ENCODE assay signal across 31 cellular contexts in genomic region chr12:119159844-119160243, GRCh38. TPM values are rescaled to one million over a fixed set of nuclear protein-coding genes. Genes with fewer than 3 reads are reported as not detected.
"Had no signal": no experiment of that assay in that cellular context is flagged by ENCODE, and none has a peak within 500 bp of the region (broad histone marks: within the 10 kb centered on the region; RNA-seq: fewer than 3 reads in every experiment).

No MANE protein-coding gene starts in this region.

- H3K4me3 Mint-ChIP-seq: activated CD4-positive, alpha-beta memory T cell treated with anti-CD3 and anti-CD28 coated beads for 36 hours; activated CD4-positive, alpha-beta T cell treated with anti-CD3 and anti-CD28 coated beads for 36 hours; activated CD4-positive, alpha-beta T cell treated with anti-CD3 and anti-CD28 coated beads, Interleukin-2, amount 10 ng/mL, durations not matched to agents 24 days and 14 days; activated CD8-positive, alpha-beta T cell treated with anti-CD3 and anti-CD28 coated beads, Interleukin-2, amount 10 ng/mL, durations not matched to agents 7 days and 5 days; activated naive CD4-positive, alpha-beta T cell treated with anti-CD3 and anti-CD28 coated beads, Interleukin-2, amount 10 ng/mL, durations not matched to agents 7 days and 5 days; activated naive CD8-positive, alpha-beta T cell treated with anti-CD3 and anti-CD28 coated beads, Interleukin-2, amount 10 ng/mL, durations not matched to agents 7 days and 5 days; activated T-cell treated with anti-CD3 and anti-CD28 coated beads, Interleukin-2, amount 50 U/mL, for 24 hours; activated T-cell treated with anti-CD3 and anti-CD28 coated beads, Interleukin-2, amount 50 U/mL, for 72 hours; brain; effector memory CD8-positive, alpha-beta T cell had no signal

- H3K27ac ChIP-seq: breast epithelium, cardiac muscle cell, esophagus muscularis mucosa, foreskin keratinocyte, gastroesophageal sphincter had no signal

- H3K36me3 ChIP-seq: ascending aorta, breast epithelium, cardiac muscle cell, esophagus muscularis mucosa, gastroesophageal sphincter had no signal

- DNase-seq: activated CD4-positive, alpha-beta memory T cell treated with anti-CD3 and anti-CD28 coated beads for 36 hours; activated CD4-positive, alpha-beta T cell treated with anti-CD3 and anti-CD28 coated beads for 36 hours; activated CD4-positive, alpha-beta T cell treated with anti-CD3 and anti-CD28 coated beads, Interleukin-2, amount 10 ng/mL, durations not matched to agents 24 days and 14 days; activated CD4-positive, CD25-positive, alpha-beta regulatory T cell; activated CD4-positive, CD25-positive, alpha-beta regulatory T cell treated with anti-CD3 and anti-CD28 coated beads, Interleukin-2, amount 50 U/mL, for 72 hours; activated CD8-positive, alpha-beta memory T cell treated with anti-CD3 and anti-CD28 coated beads, Interleukin-2, amount 50 U/mL, for 48 hours; activated CD8-positive, alpha-beta T cell treated with anti-CD3 and anti-CD28 coated beads, Interleukin-2, amount 10 ng/mL, durations not matched to agents 7 days and 5 days; activated gamma-delta T cell; activated naive CD4-positive, alpha-beta T cell; activated naive CD4-positive, alpha-beta T cell treated with anti-CD3 and anti-CD28 coated beads, Interleukin-2, amount 10 ng/mL, durations not matched to agents 7 days and 5 days; activated naive CD8-positive, alpha-beta T cell treated with anti-CD3 and anti-CD28 coated beads, Interleukin-2, amount 10 ng/mL, durations not matched to agents 7 days and 5 days; activated T-cell treated with anti-CD3 and anti-CD28 coated beads for 4 hours; activated T-cell treated with anti-CD3 and anti-CD28 coated beads, Interleukin-2, amount 50 U/mL, for 24 hours; activated T-cell treated with anti-CD3 and anti-CD28 coated beads, Interleukin-2, amount 50 U/mL, for 72 hours; central memory CD4-positive, alpha-beta T cell; dermis blood vessel endothelial cell; effector CD4-positive, alpha-beta T cell; effector memory CD8-positive, alpha-beta T cell; erythroblast; foreskin keratinocyte; T-helper 2 cell had no signal

- H3K27ac Mint-ChIP-seq: activated CD4-positive, alpha-beta memory T cell treated with anti-CD3 and anti-CD28 coated beads for 36 hours; activated CD4-positive, alpha-beta T cell treated with anti-CD3 and anti-CD28 coated beads for 36 hours; activated CD4-positive, alpha-beta T cell treated with anti-CD3 and anti-CD28 coated beads, Interleukin-2, amount 10 ng/mL, durations not matched to agents 24 days and 14 days; activated CD8-positive, alpha-beta T cell treated with anti-CD3 and anti-CD28 coated beads, Interleukin-2, amount 10 ng/mL, durations not matched to agents 7 days and 5 days; activated naive CD4-positive, alpha-beta T cell treated with anti-CD3 and anti-CD28 coated beads, Interleukin-2, amount 10 ng/mL, durations not matched to agents 7 days and 5 days; activated naive CD4-positive, alpha-beta T cell treated with anti-CD3 and anti-CD28 coated beads, Interleukin-2, amount 50 U/mL, for 72 hours; activated naive CD8-positive, alpha-beta T cell treated with anti-CD3 and anti-CD28 coated beads, Interleukin-2, amount 10 ng/mL, durations not matched to agents 7 days and 5 days; activated T-cell treated with anti-CD3 and anti-CD28 coated beads, Interleukin-2, amount 50 U/mL, for 24 hours; activated T-cell treated with anti-CD3 and anti-CD28 coated beads, Interleukin-2, amount 50 U/mL, for 72 hours; effector memory CD8-positive, alpha-beta T cell had no signal

- H3K27me3 Mint-ChIP-seq: activated CD4-positive, alpha-beta T cell treated with anti-CD3 and anti-CD28 coated beads, Interleukin-2, amount 10 ng/mL, durations not matched to agents 24 days and 14 days; activated naive CD4-positive, alpha-beta T cell treated with anti-CD3 and anti-CD28 coated beads, Interleukin-2, amount 10 ng/mL, durations not matched to agents 7 days and 5 days; activated naive CD8-positive, alpha-beta T cell treated with anti-CD3 and anti-CD28 coated beads, Interleukin-2, amount 10 ng/mL, durations not matched to agents 7 days and 5 days had no signal

- H3K9me3 Mint-ChIP-seq: activated CD4-positive, alpha-beta memory T cell treated with anti-CD3 and anti-CD28 coated beads for 36 hours; activated naive CD4-positive, alpha-beta T cell treated with anti-CD3 and anti-CD28 coated beads, Interleukin-2, amount 50 U/mL, for 72 hours; activated T-cell treated with anti-CD3 and anti-CD28 coated beads, Interleukin-2, amount 50 U/mL, for 24 hours; brain had no signal

- H3K9me3 ChIP-seq: ascending aorta, breast epithelium, esophagus muscularis mucosa, gastroesophageal sphincter had no signal

- H3K4me1 Mint-ChIP-seq: activated CD4-positive, alpha-beta T cell treated with anti-CD3 and anti-CD28 coated beads for 36 hours; activated CD4-positive, alpha-beta T cell treated with anti-CD3 and anti-CD28 coated beads, Interleukin-2, amount 10 ng/mL, durations not matched to agents 24 days and 14 days; activated naive CD4-positive, alpha-beta T cell treated with anti-CD3 and anti-CD28 coated beads, Interleukin-2, amount 10 ng/mL, durations not matched to agents 7 days and 5 days; activated naive CD8-positive, alpha-beta T cell treated with anti-CD3 and anti-CD28 coated beads, Interleukin-2, amount 10 ng/mL, durations not matched to agents 7 days and 5 days had no signal

- H3K4me1 ChIP-seq: breast epithelium, foreskin keratinocyte had no signal

- H3K36me3 Mint-ChIP-seq: activated CD4-positive, alpha-beta memory T cell treated with anti-CD3 and anti-CD28 coated beads for 36 hours; activated naive CD4-positive, alpha-beta T cell treated with anti-CD3 and anti-CD28 coated beads, Interleukin-2, amount 10 ng/mL, durations not matched to agents 7 days and 5 days; activated naive CD4-positive, alpha-beta T cell treated with anti-CD3 and anti-CD28 coated beads, Interleukin-2, amount 50 U/mL, for 72 hours; activated naive CD8-positive, alpha-beta T cell treated with anti-CD3 and anti-CD28 coated beads, Interleukin-2, amount 10 ng/mL, durations not matched to agents 7 days and 5 days had no signal

- H3K4me3 ChIP-seq: ascending aorta, breast epithelium, cardiac muscle cell, coronary artery, esophagus muscularis mucosa, gastroesophageal sphincter had no signal

- H3K27me3 ChIP-seq: ascending aorta, cardiac muscle cell, esophagus muscularis mucosa, foreskin keratinocyte, gastroesophageal sphincter had no signal

- ATAC-seq: activated CD4-positive, alpha-beta T cell treated with anti-CD3 and anti-CD28 coated beads for 36 hours; activated CD8-positive, alpha-beta T cell treated with anti-CD3 and anti-CD28 coated beads, Interleukin-2, amount 10 ng/mL, durations not matched to agents 7 days and 5 days; activated naive CD4-positive, alpha-beta T cell treated with anti-CD3 and anti-CD28 coated beads, Interleukin-2, amount 50 U/mL, for 72 hours; activated T-cell treated with anti-CD3 and anti-CD28 coated beads, Interleukin-2, amount 50 U/mL, for 72 hours; effector memory CD8-positive, alpha-beta T cell; foreskin keratinocyte; gastroesophageal sphincter had no signal

RNA-seq across cellular contexts. Expression of gene HSPB8, which starts 18.9 kb away (rescaled TPM):
- total RNA-seq: activated CD4-positive, alpha-beta memory T cell treated with anti-CD3 and anti-CD28 coated beads for 36 hours; activated CD4-positive, alpha-beta T cell treated with anti-CD3 and anti-CD28 coated beads for 36 hours; activated CD4-positive, alpha-beta T cell treated with anti-CD3 and anti-CD28 coated beads, Interleukin-2, amount 10 ng/mL, durations not matched to agents 24 days and 14 days; activated CD8-positive, alpha-beta memory T cell treated with anti-CD3 and anti-CD28 coated beads for 36 hours; activated CD8-positive, alpha-beta T cell treated with anti-CD3 and anti-CD28 coated beads, Interleukin-2, amount 10 ng/mL, durations not matched to agents 7 days and 5 days; activated naive CD4-positive, alpha-beta T cell treated with anti-CD3 and anti-CD28 coated beads, Interleukin-2, amount 50 U/mL, for 72 hours; activated naive CD8-positive, alpha-beta T cell treated with anti-CD3 and anti-CD28 coated beads, Interleukin-2, amount 10 ng/mL, durations not matched to agents 7 days and 5 days; activated T-cell treated with anti-CD3 and anti-CD28 coated beads, Interleukin-2, amount 50 U/mL, for 72 hours; T-helper 1 cell treated with Interleukin-12 subunit alpha and Interleukin-12 subunit beta and Interleukin-4 antibody, amounts not matched to agents 30 ng/mL and 1 ng/mL, for 36 hours had no signal
